In genomic region chr20:32205502-32206382, GRCh38 we compare ENCODE assay signal across 8 cellular contexts. TPM values are rescaled to one million over a fixed set of nuclear protein-coding genes. Genes with fewer than 3 reads are reported as not detected.
A peak's percentile ranks its signal among the peaks of the same experiment; 100 is the strongest.
DNase-seq lines count a peak whose midpoint lies in the region; ATAC-seq and TF ChIP-seq lines count a peak whose summit lies in the region.

No MANE protein-coding gene starts in this region.

- in situ Hi-C loops in astrocyte of the cerebellum (cut with HindIII; ENCODE audit: low sequenced_read_pairs): no loop called here

- peaks cover 13% of the 10 kb centered on the region; the same call in 1 of the 2 replicates for H3K36me3 ChIP-seq in Karpas-422 (ENCODE audit: insufficient read depth, low read length)
- H3K36me3 ChIP-seq in lung (ENCODE audit: control insufficient read depth in 2 of 2, insufficient read depth in 2 of 2, low read length in 2 of 2): peaks cover 5 to 9% of the 10 kb centered on the region in 2 donors

- H2AFZ ChIP-seq in Karpas-422 (ENCODE audit: low read length): no peak overlapping the region

- H3K4me3 ChIP-seq in Karpas-422 (ENCODE audit: low read length) (peak overlapping the region; percentile 84), astrocyte of the cerebellum (ENCODE audit: low read depth, low read length) (peak overlapping the region; percentile 91), lung (no peak overlapping the region)

- H3K4me1 ChIP-seq in Karpas-422 (ENCODE audit: low read length) (peaks cover 59% of the 10 kb centered on the region), lung (ENCODE audit: control insufficient read depth in 2 of 2, insufficient read depth in 2 of 2, low read length in 2 of 2) (peaks cover 12 to 47% of the 10 kb centered on the region in 2 donors)

- peak overlapping the region; percentile 93 for H3K4me2 ChIP-seq in Karpas-422 (ENCODE audit: low read depth, low read length, poor library complexity, severe bottlenecking)

- H3K9ac ChIP-seq in Karpas-422 (ENCODE audit: low read length): peak overlapping the region; percentile 96

- ATAC-seq in lung (ENCODE audit: insufficient read depth, low FRiP score) (no peak), HG02852 (IDR thresholded peaks at IDR 0.05; ENCODE audit: unreplicated experiment) (no peak)

- no peaks in the 10 kb centered on the region for H3K9me2 ChIP-seq in Karpas-422 (replicated peaks; ENCODE audit: insufficient read depth, low read length)

- DNase-seq in Karpas-422 (peak; percentile 87), astrocyte of the cerebellum (ENCODE audit: low read depth) (no peak), lung (ENCODE audit: low spot score) (no peak), NCI-H345 treated with DMSO at 0.1 percent for 48 hours (lab: John Stamatoyannopoulos, UW; ENCODE audit: unreplicated experiment) (no peak), GM19238 (ENCODE audit: insufficient read length, low spot score) (no peak)
- DNase-seq in activated effector memory CD4-positive, alpha-beta T cell treated with Interleukin-2 at 50 U/mL for 16 hours: no peak

- H3K27me3 ChIP-seq in Karpas-422 (ENCODE audit: low read length) (no peaks in the 10 kb centered on the region), lung (ENCODE audit: control insufficient read depth, insufficient read depth) (no peaks in the 10 kb centered on the region)

- no peaks in the 10 kb centered on the region for H3K9me3 ChIP-seq in Karpas-422 (ENCODE audit: low read length)
- no peaks in the 10 kb centered on the region for H3K9me3 ChIP-seq in lung (ENCODE audit: control insufficient read depth in 2 of 2, insufficient read depth in 1 of 2, low read length in 1 of 2)

- H4K20me1 ChIP-seq in Karpas-422 (ENCODE audit: insufficient read depth, low read depth, low read length): peaks cover 31% of the 10 kb centered on the region

- 27 to 40% methylated on average over 6 of the region's 6 CpGs for WGBS in lung, 2 donors

- peaks cover 94% of the 10 kb centered on the region for H3K79me2 ChIP-seq in Karpas-422 (ENCODE audit: low read length)

- no peak for TF ChIP-seq CTCF in 22Rv1 (IDR thresholded peaks at IDR 0.05)
- no peak for TF ChIP-seq CTCF in astrocyte of the cerebellum (IDR thresholded peaks at IDR 0.05; ENCODE audit: low read depth, low read length, missing control alignments)
- TF ChIP-seq CTCF in lung (IDR thresholded peaks at IDR 0.05; ENCODE audit: control extremely low read depth, extremely low read depth): no peak

- peak overlapping the region; percentile 81 for H3K27ac ChIP-seq in 22Rv1
- peak overlapping the region; percentile 92 for H3K27ac ChIP-seq in Karpas-422 (ENCODE audit: low read length)
- H3K27ac ChIP-seq in lung (ENCODE audit: low read depth in 1 of 2, low read length in 1 of 2): peak overlapping the region; percentile 87 to 98

RNA-seq across cellular contexts. Expression of gene PLAGL2, which starts 1.8 kb away (rescaled TPM):
- total RNA-seq in Karpas-422 (2014; rRNA removed; shearing (Covaris generic); ENCODE audit: low replicate concordance): 19.2 and 30.5 TPM in 2 replicates
- total RNA-seq in lung: 10 to 100 TPM; 14.5 to 15.8 TPM
- 10 to 100 TPM in 1 of 2 donors, 1 to 10 TPM in 1; 4.6 to 11.4 TPM for polyA plus RNA-seq in lung

RNA-seq across cellular contexts. Expression of gene POFUT1, which starts 1.9 kb away (rescaled TPM):
- 16.7 and 25.8 TPM in 2 replicates for total RNA-seq in Karpas-422 (2014; rRNA removed; shearing (Covaris generic); ENCODE audit: low replicate concordance)
- 10 to 100 TPM; 23.1 to 37.1 TPM for total RNA-seq in lung
- 10 to 100 TPM in 1 of 2 donors, 1 to 10 TPM in 1; 9.0 to 20.3 TPM for polyA plus RNA-seq in lung
